ENCODE assay signal across 9 cellular contexts in the genomic region with DNA sequence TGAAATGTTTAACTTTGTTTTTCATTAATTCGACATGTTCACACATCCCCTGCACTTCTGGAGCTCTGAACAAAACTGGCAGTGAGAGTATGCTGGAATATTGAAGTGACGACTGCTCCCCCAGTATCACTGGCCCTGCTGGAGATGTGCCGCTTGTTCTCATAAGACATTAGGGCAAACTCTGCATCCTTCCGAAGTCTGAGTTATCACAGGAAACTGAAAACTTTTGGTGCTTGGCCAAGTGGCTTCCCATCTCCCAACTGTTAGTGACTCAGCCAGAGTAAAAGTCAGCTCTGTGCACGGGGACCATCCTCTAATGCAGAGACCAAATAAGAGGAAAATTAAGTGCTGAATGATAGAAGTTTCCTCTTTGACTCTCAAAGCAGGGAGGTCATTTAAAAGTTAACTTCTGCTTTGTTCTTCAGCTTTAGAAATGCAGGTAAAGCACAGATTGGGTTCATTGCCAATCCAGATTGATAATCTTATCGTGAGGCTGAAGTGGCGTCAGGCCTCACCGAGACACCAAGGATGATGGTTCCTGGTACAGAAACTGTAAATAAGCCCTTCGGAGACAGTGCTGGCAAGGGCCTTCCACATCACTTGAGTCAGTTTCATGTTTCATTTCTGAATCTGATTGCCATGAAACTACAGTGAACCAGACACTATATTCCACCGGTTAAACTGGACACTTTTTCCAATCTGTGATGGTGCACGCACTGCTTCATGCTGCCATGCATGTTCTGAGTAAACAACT.
DNase-seq lines count a peak whose midpoint lies in the region; FAIRE-seq and TF ChIP-seq lines count a peak whose summit lies in the region.
"Had no signal": no experiment of that assay in that cellular context is flagged by ENCODE, and none has a peak within 500 bp of the region (broad histone marks: within the 10 kb centered on the region; RNA-seq: fewer than 3 reads in every experiment).

No MANE protein-coding gene starts in this region.

- peaks cover 3% of the 10 kb centered on the region for H3K27me3 Mint-ChIP-seq in neural progenitor cell (ENCODE audit: insufficient read depth, low read depth)
- H3K27me3 Mint-ChIP-seq in T-helper 2 cell treated with Interferon-gamma antibody and Interleukin-4, amounts not matched to agents 5 μg/mL and 100 μg/mL, for 36 hours (ENCODE audit: low read depth), result no peaks in the 10 kb centered on the region

- H3K27ac ChIP-seq in endothelial cell of umbilical vein (ENCODE audit: insufficient read depth, low read depth, low read length) (no peak overlapping the region), neural progenitor cell (peak overlapping the region; percentile 19)

- H3K9ac ChIP-seq in endothelial cell of umbilical vein (replicated peaks; ENCODE audit: extremely low read depth, insufficient read depth, low read length) (no peak overlapping the region), neural progenitor cell (no peak overlapping the region)

- POLR2A ChIA-PET in endothelial cell of umbilical vein (lab: Charles Lee), result no interaction called here

- intact Hi-C loops in endothelial cell of umbilical vein (cut with micrococcal nuclease), result no loop called here

- TF ChIP-seq CTCF in endothelial cell of umbilical vein (IDR thresholded peaks at IDR 0.05; ENCODE audit: extremely low read depth in 1 of 2, insufficient read depth in 1 of 2, low read depth in 1 of 2, low read length in 2 of 2) (no peak), neural progenitor cell (IDR thresholded peaks at IDR 0.05) (no peak)

- H3K4me2 ChIP-seq in endothelial cell of umbilical vein (ENCODE audit: insufficient read depth, low read length) (no peak overlapping the region), neural progenitor cell (no peak overlapping the region)

- peak; percentile 40 for DNase-seq in AG08396 (ENCODE audit: low spot score)
- DNase-seq in NCI-H446 treated with DMSO at 0.1 percent for 48 hours (lab: John Stamatoyannopoulos, UW), result peak; percentile 83
- DNase-seq in endothelial cell of umbilical vein (ENCODE audit: low read depth, low spot score), result peak; percentile 24
- no peak for DNase-seq in neural progenitor cell (ENCODE audit: low spot score)
- DNase-seq in NCI-H128 (lab: John Stamatoyannopoulos, UW; ENCODE audit: unreplicated experiment), result no peak
- no peak for DNase-seq in T-helper 2 cell treated with Interferon-gamma antibody and Interleukin-4, amounts not matched to agents 5 μg/mL and 100 μg/mL, for 36 hours (ENCODE audit: low spot score)
- no peak for DNase-seq in putamen (ENCODE audit: low spot score)
- no peak for DNase-seq in activated CD4-positive, alpha-beta T cell treated with anti-CD3 and anti-CD28 coated beads, Interleukin-2, amount 50 U/mL, for 48 hours

- peaks cover 3% of the 10 kb centered on the region for H3K9me3 Mint-ChIP-seq in neural progenitor cell
- no peaks in the 10 kb centered on the region for H3K9me3 Mint-ChIP-seq in T-helper 2 cell treated with Interferon-gamma antibody and Interleukin-4, amounts not matched to agents 5 μg/mL and 100 μg/mL, for 36 hours
- H3K9me3 Mint-ChIP-seq: natural killer cell treated with Interleukin-12 subunit alpha and Interleukin-12 subunit beta and Interleukin-15 and Interleukin-18, amount 100 ng/mL, for 72 hours had no signal

- BruUV-seq in endothelial cell of umbilical vein (replicated peaks; lab: Mats Ljungman, UMichigan), result no TSS peak

- H3K4me3 Mint-ChIP-seq in neural progenitor cell, result no peak overlapping the region
- H3K4me3 Mint-ChIP-seq in T-helper 2 cell treated with Interferon-gamma antibody and Interleukin-4, amounts not matched to agents 5 μg/mL and 100 μg/mL, for 36 hours, result no peak overlapping the region
- H3K4me3 Mint-ChIP-seq: natural killer cell treated with Interleukin-12 subunit alpha and Interleukin-12 subunit beta and Interleukin-15 and Interleukin-18, amount 100 ng/mL, for 72 hours had no signal

- no peak for TF ChIP-seq POLR2A in endothelial cell of umbilical vein (IDR thresholded peaks at IDR 0.05; ENCODE audit: low read depth, low read length)

- dilution Hi-C loops in endothelial cell of umbilical vein (cut with MboI; ENCODE audit: extremely low pct_ligation_motif_present, low sequenced_read_pairs), result no loop called here

- H3F3A ChIP-seq in neural progenitor cell (ENCODE audit: low read depth), result peaks cover 22% of the 10 kb centered on the region

- H2AFZ ChIP-seq in endothelial cell of umbilical vein (ENCODE audit: low read depth, low read length) (no peak overlapping the region), neural progenitor cell (replicated peaks) (no peak overlapping the region)

- no peak overlapping the region for H3K4me3 ChIP-seq in endothelial cell of umbilical vein (replicated peaks in 1 of 3; ENCODE audit: insufficient read depth in 1 of 3, low read depth in 1 of 3, low read length in 3 of 3)
- H3K4me3 ChIP-seq in neural progenitor cell, result no peak overlapping the region

- H3K27me3 ChIP-seq in endothelial cell of umbilical vein (ENCODE audit: control insufficient read depth in 2 of 2, insufficient read depth in 2 of 2, low read length in 2 of 2) (no peaks in the 10 kb centered on the region), neural progenitor cell (no peaks in the 10 kb centered on the region)

- H3K36me3 Mint-ChIP-seq in neural progenitor cell, result peaks cover 23% of the 10 kb centered on the region
- H3K36me3 Mint-ChIP-seq in T-helper 2 cell treated with Interferon-gamma antibody and Interleukin-4, amounts not matched to agents 5 μg/mL and 100 μg/mL, for 36 hours (ENCODE audit: low read depth), result no peaks in the 10 kb centered on the region
- H3K36me3 Mint-ChIP-seq: natural killer cell treated with Interleukin-12 subunit alpha and Interleukin-12 subunit beta and Interleukin-15 and Interleukin-18, amount 100 ng/mL, for 72 hours had no signal

- no peaks in the 10 kb centered on the region for H3K9me3 ChIP-seq in endothelial cell of umbilical vein (replicated peaks; ENCODE audit: control insufficient read depth, insufficient read depth, low read length)
- no peaks in the 10 kb centered on the region for H3K9me3 ChIP-seq in neural progenitor cell (ENCODE audit: low read depth)

- FAIRE-seq in endothelial cell of umbilical vein (lab: Jason Lieb, UNC), result peak; percentile 81

- H3K27ac Mint-ChIP-seq in neural progenitor cell, result peak overlapping the region; percentile 89
- no peak overlapping the region for H3K27ac Mint-ChIP-seq in T-helper 2 cell treated with Interferon-gamma antibody and Interleukin-4, amounts not matched to agents 5 μg/mL and 100 μg/mL, for 36 hours
- H3K27ac Mint-ChIP-seq: natural killer cell treated with Interleukin-12 subunit alpha and Interleukin-12 subunit beta and Interleukin-15 and Interleukin-18, amount 100 ng/mL, for 72 hours had no signal

- H3K9me1 ChIP-seq in endothelial cell of umbilical vein (replicated peaks; ENCODE audit: control insufficient read depth, extremely low read depth, insufficient read depth, low read length), result no peaks in the 10 kb centered on the region

- H3K4me1 Mint-ChIP-seq in neural progenitor cell, result peaks cover 53% of the 10 kb centered on the region
- H3K4me1 Mint-ChIP-seq in T-helper 2 cell treated with Interferon-gamma antibody and Interleukin-4, amounts not matched to agents 5 μg/mL and 100 μg/mL, for 36 hours (ENCODE audit: low read depth), result peaks cover 7% of the 10 kb centered on the region

- H3K4me1 ChIP-seq in endothelial cell of umbilical vein (ENCODE audit: control insufficient read depth, extremely low read depth, insufficient read depth, low read length) (peaks cover 3% of the 10 kb centered on the region), neural progenitor cell (peaks cover 42% of the 10 kb centered on the region)

- CTCF ChIA-PET in endothelial cell of umbilical vein (lab: Charles Lee), result no interaction called here

- H4K20me1 ChIP-seq in endothelial cell of umbilical vein (replicated peaks; ENCODE audit: control insufficient read depth, extremely low read depth, insufficient read depth, low read length) (no peaks in the 10 kb centered on the region), neural progenitor cell (ENCODE audit: low read depth) (no peaks in the 10 kb centered on the region)

- H3K36me3 ChIP-seq in endothelial cell of umbilical vein (ENCODE audit: control insufficient read depth in 2 of 2, extremely low read depth in 1 of 2, insufficient read depth in 2 of 2, low read length in 2 of 2), result no peaks in the 10 kb centered on the region
- no peaks in the 10 kb centered on the region for H3K36me3 ChIP-seq in neural progenitor cell

- H3K79me2 ChIP-seq in endothelial cell of umbilical vein (ENCODE audit: control insufficient read depth, insufficient read depth, low read length) (no peaks in the 10 kb centered on the region), neural progenitor cell (ENCODE audit: low read depth) (no peaks in the 10 kb centered on the region)

TF ChIP-seq in endothelial cell of umbilical vein, 7 proteins besides CTCF, POLR2A, EP300 and RAD21:
- no peak for TF ChIP-seq JUN (IDR thresholded peaks at IDR 0.05; ENCODE audit: borderline replicate concordance, insufficient read depth, insufficient read length, low read depth)
- TF ChIP-seq FOS (IDR thresholded peaks at IDR 0.05; ENCODE audit: borderline replicate concordance, insufficient read depth, low read length), result peak; percentile 46
- no peak for TF ChIP-seq POLR2AphosphoS5 (IDR thresholded peaks at IDR 0.05; ENCODE audit: insufficient read depth, low read depth, low read length)
- no peak for TF ChIP-seq MAX (IDR thresholded peaks at IDR 0.05; ENCODE audit: insufficient read depth, insufficient read length)
- peak; percentile 20 for TF ChIP-seq GATA2 (IDR thresholded peaks at IDR 0.05; ENCODE audit: insufficient read depth, insufficient read length, low read depth, low read length)
- TF ChIP-seq EZH2 (IDR thresholded peaks at IDR 0.05; ENCODE audit: borderline replicate concordance, low read depth, low read length, severe bottlenecking), result no peak
- no peak for TF ChIP-seq MYC (IDR thresholded peaks at IDR 0.05; ENCODE audit: low read depth, low read length)

Comparison
In these comparisons a context has a peak if more than half of its experiments do, and no peak if none do; other contexts are left out.
1. DNase-seq: peak in AG08396 (single experiment), NCI-H446 treated with DMSO at 0.1 percent for 48 hours (single experiment) and endothelial cell of umbilical vein (single experiment); none in neural progenitor cell (single experiment), NCI-H128 (single experiment), T-helper 2 cell treated with Interferon-gamma antibody and Interleukin-4, amounts not matched to agents 5 μg/mL and 100 μg/mL, for 36 hours (single experiment), putamen (single experiment) and activated CD4-positive, alpha-beta T cell treated with anti-CD3 and anti-CD28 coated beads, Interleukin-2, amount 50 U/mL, for 48 hours (0 of 2).